In the genomic region with DNA sequence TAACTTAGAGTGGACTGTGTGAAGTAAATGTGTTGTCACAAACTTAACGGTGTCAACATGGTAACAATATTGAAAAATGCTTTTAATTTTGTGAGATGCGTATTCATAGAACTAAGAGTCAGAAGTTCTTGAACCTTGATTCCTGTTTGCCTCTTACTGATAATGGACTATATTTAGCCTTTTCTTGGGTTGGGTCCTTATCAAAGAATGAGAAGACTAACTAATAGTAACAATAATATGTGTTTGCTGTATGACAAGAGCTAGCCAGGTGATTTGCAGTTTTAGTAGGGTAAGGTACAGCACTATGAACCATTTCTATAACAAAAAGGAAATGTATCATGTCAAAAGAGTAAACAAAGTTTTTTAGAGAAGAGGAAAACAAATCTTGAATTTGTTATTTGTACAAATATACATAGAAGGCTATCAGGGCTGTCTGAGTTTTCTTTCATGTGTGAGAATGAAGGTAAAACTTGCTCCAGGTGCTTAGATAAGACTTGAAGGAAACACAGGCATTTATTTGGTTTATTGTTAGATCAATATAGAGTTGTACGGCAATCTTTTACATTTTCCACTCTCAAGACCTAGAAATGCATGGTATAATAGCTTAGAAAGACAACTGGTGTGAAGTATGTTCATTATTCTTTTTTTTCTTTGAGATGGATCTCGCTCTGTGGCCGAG, we compare ENCODE assay signal across 2 cellular contexts.
TF ChIP-seq lines count a peak whose summit lies in the region.

No MANE protein-coding gene starts in this region.

TF ChIP-seq in HEK293T, 16 proteins besides CTCF, POLR2A, EP300 and RAD21 (continued from another document):
- TF ChIP-seq BHLHE40 (IDR thresholded peaks at IDR 0.05; ENCODE audit: borderline replicate concordance) (no peak), SUZ12 (IDR thresholded peaks at IDR 0.05) (no peak), ZNF384 (IDR thresholded peaks at IDR 0.05) (no peak), LEF1 (IDR thresholded peaks at IDR 0.05; ENCODE audit: borderline replicate concordance) (no peak), TARDBP (IDR thresholded peaks at IDR 0.05) (no peak), FOXA1 (IDR thresholded peaks at IDR 0.05) (no peak)
TF ChIP-seq in HEK293T: peak in this region for 0.

TF ChIP-seq in HepG2, 621 proteins besides CTCF, POLR2A, EP300 and RAD21 (continued from another document):
- TF ChIP-seq, protein P1, sequence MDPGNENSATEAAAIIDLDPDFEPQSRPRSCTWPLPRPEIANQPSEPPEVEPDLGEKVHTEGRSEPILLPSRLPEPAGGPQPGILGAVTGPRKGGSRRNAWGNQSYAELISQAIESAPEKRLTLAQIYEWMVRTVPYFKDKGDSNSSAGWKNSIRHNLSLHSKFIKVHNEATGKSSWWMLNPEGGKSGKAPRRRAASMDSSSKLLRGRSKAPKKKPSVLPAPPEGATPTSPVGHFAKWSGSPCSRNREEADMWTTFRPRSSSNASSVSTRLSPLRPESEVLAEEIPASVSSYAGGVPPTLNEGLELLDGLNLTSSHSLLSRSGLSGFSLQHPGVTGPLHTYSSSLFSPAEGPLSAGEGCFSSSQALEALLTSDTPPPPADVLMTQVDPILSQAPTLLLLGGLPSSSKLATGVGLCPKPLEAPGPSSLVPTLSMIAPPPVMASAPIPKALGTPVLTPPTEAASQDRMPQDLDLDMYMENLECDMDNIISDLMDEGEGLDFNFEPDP (CRISPR knock-in tag; conservative IDR thresholded peaks at IDR 0.05) = no peak
- TF ChIP-seq RAD51 (IDR thresholded peaks at IDR 0.05; ENCODE audit: borderline replicate concordance) = no peak
- TF ChIP-seq ZMYM4 (CRISPR knock-in tag; IDR thresholded peaks at IDR 0.05) = no peak
- TF ChIP-seq, protein P2, sequence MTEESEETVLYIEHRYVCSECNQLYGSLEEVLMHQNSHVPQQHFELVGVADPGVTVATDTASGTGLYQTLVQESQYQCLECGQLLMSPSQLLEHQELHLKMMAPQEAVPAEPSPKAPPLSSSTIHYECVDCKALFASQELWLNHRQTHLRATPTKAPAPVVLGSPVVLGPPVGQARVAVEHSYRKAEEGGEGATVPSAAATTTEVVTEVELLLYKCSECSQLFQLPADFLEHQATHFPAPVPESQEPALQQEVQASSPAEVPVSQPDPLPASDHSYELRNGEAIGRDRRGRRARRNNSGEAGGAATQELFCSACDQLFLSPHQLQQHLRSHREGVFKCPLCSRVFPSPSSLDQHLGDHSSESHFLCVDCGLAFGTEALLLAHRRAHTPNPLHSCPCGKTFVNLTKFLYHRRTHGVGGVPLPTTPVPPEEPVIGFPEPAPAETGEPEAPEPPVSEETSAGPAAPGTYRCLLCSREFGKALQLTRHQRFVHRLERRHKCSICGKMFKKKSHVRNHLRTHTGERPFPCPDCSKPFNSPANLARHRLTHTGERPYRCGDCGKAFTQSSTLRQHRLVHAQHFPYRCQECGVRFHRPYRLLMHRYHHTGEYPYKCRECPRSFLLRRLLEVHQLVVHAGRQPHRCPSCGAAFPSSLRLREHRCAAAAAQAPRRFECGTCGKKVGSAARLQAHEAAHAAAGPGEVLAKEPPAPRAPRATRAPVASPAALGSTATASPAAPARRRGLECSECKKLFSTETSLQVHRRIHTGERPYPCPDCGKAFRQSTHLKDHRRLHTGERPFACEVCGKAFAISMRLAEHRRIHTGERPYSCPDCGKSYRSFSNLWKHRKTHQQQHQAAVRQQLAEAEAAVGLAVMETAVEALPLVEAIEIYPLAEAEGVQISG (CRISPR knock-in tag; IDR thresholded peaks at IDR 0.05) = no peak
- TF ChIP-seq, protein P3, sequence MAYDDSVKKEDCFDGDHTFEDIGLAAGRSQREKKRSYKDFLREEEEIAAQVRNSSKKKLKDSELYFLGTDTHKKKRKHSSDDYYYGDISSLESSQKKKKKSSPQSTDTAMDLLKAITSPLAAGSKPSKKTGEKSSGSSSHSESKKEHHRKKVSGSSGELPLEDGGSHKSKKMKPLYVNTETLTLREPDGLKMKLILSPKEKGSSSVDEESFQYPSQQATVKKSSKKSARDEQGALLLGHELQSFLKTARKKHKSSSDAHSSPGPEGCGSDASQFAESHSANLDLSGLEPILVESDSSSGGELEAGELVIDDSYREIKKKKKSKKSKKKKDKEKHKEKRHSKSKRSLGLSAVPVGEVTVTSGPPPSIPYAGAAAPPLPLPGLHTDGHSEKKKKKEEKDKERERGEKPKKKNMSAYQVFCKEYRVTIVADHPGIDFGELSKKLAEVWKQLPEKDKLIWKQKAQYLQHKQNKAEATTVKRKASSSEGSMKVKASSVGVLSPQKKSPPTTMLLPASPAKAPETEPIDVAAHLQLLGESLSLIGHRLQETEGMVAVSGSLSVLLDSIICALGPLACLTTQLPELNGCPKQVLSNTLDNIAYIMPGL (CRISPR knock-in tag; IDR thresholded peaks at IDR 0.05; ENCODE audit: borderline replicate concordance in 1 of 2, low read depth in 1 of 2) = no peak
- no peak for TF ChIP-seq MXD4 (CRISPR knock-in tag; IDR thresholded peaks at IDR 0.05)
- no peak for TF ChIP-seq ZNF317 (CRISPR knock-in tag; IDR thresholded peaks at IDR 0.05)
- no peak for TF ChIP-seq ZNF274 (CRISPR knock-in tag; IDR thresholded peaks at IDR 0.05)
- no peak for TF ChIP-seq ZNF343 (CRISPR knock-in tag; IDR thresholded peaks at IDR 0.05)
- TF ChIP-seq RARA (CRISPR knock-in tag; IDR thresholded peaks at IDR 0.05) = no peak
- TF ChIP-seq, protein P4, sequence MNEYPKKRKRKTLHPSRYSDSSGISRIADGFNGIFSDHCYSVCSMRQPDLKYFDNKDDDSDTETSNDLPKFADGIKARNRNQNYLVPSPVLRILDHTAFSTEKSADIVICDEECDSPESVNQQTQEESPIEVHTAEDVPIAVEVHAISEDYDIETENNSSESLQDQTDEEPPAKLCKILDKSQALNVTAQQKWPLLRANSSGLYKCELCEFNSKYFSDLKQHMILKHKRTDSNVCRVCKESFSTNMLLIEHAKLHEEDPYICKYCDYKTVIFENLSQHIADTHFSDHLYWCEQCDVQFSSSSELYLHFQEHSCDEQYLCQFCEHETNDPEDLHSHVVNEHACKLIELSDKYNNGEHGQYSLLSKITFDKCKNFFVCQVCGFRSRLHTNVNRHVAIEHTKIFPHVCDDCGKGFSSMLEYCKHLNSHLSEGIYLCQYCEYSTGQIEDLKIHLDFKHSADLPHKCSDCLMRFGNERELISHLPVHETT (CRISPR knock-in tag; conservative IDR thresholded peaks at IDR 0.05) = no peak
- TF ChIP-seq CBFB (CRISPR knock-in tag; IDR thresholded peaks at IDR 0.05) = no peak
- no peak for TF ChIP-seq CBX5 (CRISPR knock-in tag; IDR thresholded peaks at IDR 0.05; ENCODE audit: borderline replicate concordance)
- TF ChIP-seq, protein P5, sequence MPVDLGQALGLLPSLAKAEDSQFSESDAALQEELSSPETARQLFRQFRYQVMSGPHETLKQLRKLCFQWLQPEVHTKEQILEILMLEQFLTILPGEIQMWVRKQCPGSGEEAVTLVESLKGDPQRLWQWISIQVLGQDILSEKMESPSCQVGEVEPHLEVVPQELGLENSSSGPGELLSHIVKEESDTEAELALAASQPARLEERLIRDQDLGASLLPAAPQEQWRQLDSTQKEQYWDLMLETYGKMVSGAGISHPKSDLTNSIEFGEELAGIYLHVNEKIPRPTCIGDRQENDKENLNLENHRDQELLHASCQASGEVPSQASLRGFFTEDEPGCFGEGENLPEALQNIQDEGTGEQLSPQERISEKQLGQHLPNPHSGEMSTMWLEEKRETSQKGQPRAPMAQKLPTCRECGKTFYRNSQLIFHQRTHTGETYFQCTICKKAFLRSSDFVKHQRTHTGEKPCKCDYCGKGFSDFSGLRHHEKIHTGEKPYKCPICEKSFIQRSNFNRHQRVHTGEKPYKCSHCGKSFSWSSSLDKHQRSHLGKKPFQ (CRISPR knock-in tag; IDR thresholded peaks at IDR 0.05; ENCODE audit: insufficient replicate concordance) = no peak
- TF ChIP-seq, protein P6, sequence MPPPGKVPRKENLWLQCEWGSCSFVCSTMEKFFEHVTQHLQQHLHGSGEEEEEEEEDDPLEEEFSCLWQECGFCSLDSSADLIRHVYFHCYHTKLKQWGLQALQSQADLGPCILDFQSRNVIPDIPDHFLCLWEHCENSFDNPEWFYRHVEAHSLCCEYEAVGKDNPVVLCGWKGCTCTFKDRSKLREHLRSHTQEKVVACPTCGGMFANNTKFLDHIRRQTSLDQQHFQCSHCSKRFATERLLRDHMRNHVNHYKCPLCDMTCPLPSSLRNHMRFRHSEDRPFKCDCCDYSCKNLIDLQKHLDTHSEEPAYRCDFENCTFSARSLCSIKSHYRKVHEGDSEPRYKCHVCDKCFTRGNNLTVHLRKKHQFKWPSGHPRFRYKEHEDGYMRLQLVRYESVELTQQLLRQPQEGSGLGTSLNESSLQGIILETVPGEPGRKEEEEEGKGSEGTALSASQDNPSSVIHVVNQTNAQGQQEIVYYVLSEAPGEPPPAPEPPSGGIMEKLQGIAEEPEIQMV (CRISPR knock-in tag; IDR thresholded peaks at IDR 0.05; ENCODE audit: low read depth) = no peak
- TF ChIP-seq ZNF205 (CRISPR knock-in tag; IDR thresholded peaks at IDR 0.05) = no peak
- no peak for TF ChIP-seq ZNF674 (CRISPR knock-in tag; IDR thresholded peaks at IDR 0.05; ENCODE audit: low read depth)
- no peak for TF ChIP-seq SIX1 (CRISPR knock-in tag; IDR thresholded peaks at IDR 0.05; ENCODE audit: borderline replicate concordance)
